Comparison of ENCODE assay signal across 11 cellular contexts in genomic region chrX:83916525-83916924, GRCh38. TPM values are rescaled to one million over a fixed set of nuclear protein-coding genes. Genes with fewer than 3 reads are reported as not detected.
A peak's percentile ranks its signal among the peaks of the same experiment; 100 is the strongest.
DNase-seq lines count a peak whose midpoint lies in the region; ATAC-seq and TF ChIP-seq lines count a peak whose summit lies in the region.
"Had no signal": no experiment of that assay in that cellular context is flagged by ENCODE, and none has a peak within 500 bp of the region (broad histone marks: within the 10 kb centered on the region; RNA-seq: fewer than 3 reads in every experiment).

No MANE protein-coding gene starts in this region.

- H3K4me3 ChIP-seq in HCT116 (replicated peaks in 1 of 2; ENCODE audit: low read depth in 1 of 2, low read length in 2 of 2) (no peak overlapping the region), SK-N-SH (ENCODE audit: low read depth in 2 of 2, low read length in 1 of 2) (no peak overlapping the region; a peak in 1 of 4 replicates), kidney epithelial cell (ENCODE audit: low read depth, low read length) (no peak overlapping the region), coronary artery (no peak overlapping the region)
- H3K4me3 ChIP-seq: psoas muscle, upper lobe of left lung had no signal

- H4K20me1 ChIP-seq in HCT116 (ENCODE audit: insufficient read depth) (no peaks in the 10 kb centered on the region), SK-N-SH (ENCODE audit: insufficient read depth) (no peaks in the 10 kb centered on the region)

- TF ChIP-seq CTCF in HCT116 (IDR thresholded peaks at IDR 0.05 in 2 of 3, conservative IDR thresholded peaks at IDR 0.05 in 1 of 3; ENCODE audit: borderline replicate concordance in 1 of 3, insufficient read depth in 1 of 3, low read depth in 2 of 3, low read length in 2 of 3) (peak in 2 of 3 experiments; percentile 31 to 36; a peak in 4 of 6 replicates), SK-N-SH (IDR thresholded peaks at IDR 0.05) (peak; percentile 76), kidney epithelial cell (IDR thresholded peaks at IDR 0.05; ENCODE audit: insufficient read depth, low read length, poor library complexity, severe bottlenecking) (peak; percentile 44), coronary artery (IDR thresholded peaks at IDR 0.05) (no peak)

- H3K9me3 ChIP-seq in HCT116 (ENCODE audit: control insufficient read depth in 1 of 2, insufficient read depth in 1 of 2, low read depth in 1 of 2, low read length in 2 of 2): no peaks in the 10 kb centered on the region
- H3K9me3 ChIP-seq in SK-N-SH: no peaks in the 10 kb centered on the region
- H3K9me3 ChIP-seq: psoas muscle, upper lobe of left lung had no signal

- no peak for TF ChIP-seq EP300 in SK-N-SH (IDR thresholded peaks at IDR 0.05; ENCODE audit: borderline replicate concordance in 1 of 2, low read depth in 1 of 2, low read length in 1 of 2)

- BruUV-seq in HCT116 (replicated peaks; lab: Mats Ljungman, UMichigan): no TSS peak

- RAD21 ChIA-PET in HCT116 (lab: Charles Lee; ENCODE audit: low non-redundant PET in 1 of 2, low total read pairs in 2 of 2, uncharacterized antibody in 2 of 2, unreplicated experiment in 2 of 2): no interaction called here

- no peak for TF ChIP-seq POLR2A in HCT116 (IDR thresholded peaks at IDR 0.05; ENCODE audit: borderline replicate concordance, extremely low read depth, insufficient read depth, insufficient read length)

- H3K36me3 Mint-ChIP-seq in immature natural killer cell: no peaks in the 10 kb centered on the region

- H3K4me1 ChIP-seq in HCT116 (ENCODE audit: control insufficient read depth in 1 of 2, insufficient read depth in 2 of 2, low read length in 2 of 2) (no peaks in the 10 kb centered on the region), SK-N-SH (ENCODE audit: control insufficient read depth in 1 of 2, insufficient read depth in 2 of 2, low read depth in 1 of 2, low read length in 1 of 2) (no peaks in the 10 kb centered on the region)
- H3K4me1 ChIP-seq: psoas muscle, upper lobe of left lung had no signal

- H3K79me2 ChIP-seq in HCT116 (ENCODE audit: insufficient read depth, low read length): no peaks in the 10 kb centered on the region
- no peaks in the 10 kb centered on the region for H3K79me2 ChIP-seq in SK-N-SH (ENCODE audit: insufficient read depth)

- POLR2A ChIA-PET in HCT116 (lab: Charles Lee) (no interaction called here), SK-N-SH (lab: Yijun Ruan, JAX) (no interaction called here)

- no peaks in the 10 kb centered on the region for H3K9me2 ChIP-seq in HCT116 (ENCODE audit: insufficient read depth)
- no peaks in the 10 kb centered on the region for H3K9me2 ChIP-seq in SK-N-SH

- TF ChIP-seq RAD21 in HCT116 (IDR thresholded peaks at IDR 0.05; ENCODE audit: low read depth): no peak
- peak; percentile 62 for TF ChIP-seq RAD21 in SK-N-SH (IDR thresholded peaks at IDR 0.05; ENCODE audit: low read length)

- no peak overlapping the region for H3K27ac Mint-ChIP-seq in immature natural killer cell

- H2AFZ ChIP-seq in HCT116 (ENCODE audit: low read depth, low read length, poor library complexity, severe bottlenecking) (no peak overlapping the region), SK-N-SH (ENCODE audit: low read depth) (no peak overlapping the region)

- H3K4me2 ChIP-seq in HCT116 (ENCODE audit: low read length): no peak overlapping the region
- no peak overlapping the region for H3K4me2 ChIP-seq in SK-N-SH

- H3F3A ChIP-seq in SK-N-SH (replicated peaks; ENCODE audit: insufficient read depth): no peaks in the 10 kb centered on the region

- H3K27me3 ChIP-seq in HCT116 (ENCODE audit: insufficient read depth, low read length) (no peaks in the 10 kb centered on the region), SK-N-SH (ENCODE audit: insufficient read depth) (no peaks in the 10 kb centered on the region), kidney epithelial cell (ENCODE audit: control insufficient read depth, insufficient read depth, low read length) (no peaks in the 10 kb centered on the region)
- H3K27me3 ChIP-seq: upper lobe of left lung had no signal

- no peak overlapping the region for H3K4me3 Mint-ChIP-seq in immature natural killer cell

- DNase-seq in EH (ENCODE audit: low read depth): peak; percentile 5
- DNase-seq in HCT116 (ENCODE audit: low read depth, low spot score): no peak
- DNase-seq in SK-N-SH: peak; percentile 22
- no peak for DNase-seq in kidney epithelial cell (ENCODE audit: low read depth)
- DNase-seq in coronary artery (ENCODE audit: low spot score): no peak
- no peak for DNase-seq in left ventricle myocardium superior
- no peak for DNase-seq in activated effector memory CD4-positive, alpha-beta T cell treated with anti-CD3 and anti-CD28 coated beads, Interleukin-2, amount 50 U/mL, for 16 hours
- no peak for DNase-seq in immature natural killer cell
- DNase-seq: effector CD8-positive, alpha-beta T cell; psoas muscle; upper lobe of left lung had no signal

- H3K9ac ChIP-seq in HCT116 (ENCODE audit: low read length) (no peak overlapping the region), SK-N-SH (no peak overlapping the region)

- H3K36me3 ChIP-seq in HCT116 (ENCODE audit: control insufficient read depth in 1 of 2, insufficient read depth in 2 of 2, low read length in 2 of 2) (no peaks in the 10 kb centered on the region), SK-N-SH (replicated peaks in 1 of 2; ENCODE audit: control insufficient read depth in 1 of 2, insufficient read depth in 2 of 2, low read length in 1 of 2) (no peaks in the 10 kb centered on the region), kidney epithelial cell (ENCODE audit: control insufficient read depth, insufficient read depth, low read length) (no peaks in the 10 kb centered on the region)
- H3K36me3 ChIP-seq: upper lobe of left lung had no signal

- peaks cover 0 to 4% (median 2%) of the 10 kb centered on the region in 3 donors for H3K27me3 Mint-ChIP-seq in immature natural killer cell (ENCODE audit: low read depth in 3 of 3)

- no peak overlapping the region for H3K27ac ChIP-seq in HCT116 (ENCODE audit: low read depth, low read length)
- H3K27ac ChIP-seq in SK-N-SH (ENCODE audit: low read depth in 2 of 2, low read length in 1 of 2): no peak overlapping the region
- no peak overlapping the region for H3K27ac ChIP-seq in coronary artery
- H3K27ac ChIP-seq: psoas muscle, upper lobe of left lung had no signal

- CTCF ChIA-PET in HCT116 (lab: Charles Lee) (no interaction called here), SK-N-SH (lab: Yijun Ruan, JAX) (interaction anchor here (0.6 to 1.8 kb wide), 13 partner anchors 11 to 1136 kb away, joined by 3 to 11 read pairs (median 4); no protein-coding TSS in a partner anchor)

- ATAC-seq in HCT116 (no peak), left ventricle myocardium superior (no peak)
- ATAC-seq: psoas muscle had no signal

- WGBS in SK-N-SH (ENCODE audit: low lambda C conversion rate): 23% methylated on average over 2 of the region's 2 CpGs

- peaks cover 0 to 4% (median under 1%) of the 10 kb centered on the region in 6 donors for H3K9me3 Mint-ChIP-seq in immature natural killer cell

- H3K4me1 Mint-ChIP-seq in immature natural killer cell: no peaks in the 10 kb centered on the region

- intact Hi-C loops in HCT116 (cut with micrococcal nuclease) (no loop called here), left ventricle myocardium superior (cut with micrococcal nuclease) (no loop called here)

TF ChIP-seq in HCT116, 20 proteins besides CTCF, POLR2A, EP300 and RAD21 (continues in another document):
- TF ChIP-seq ZNF274 (IDR thresholded peaks at IDR 0.05; ENCODE audit: low read depth, low read length) (no peak), FOSL1 (IDR thresholded peaks at IDR 0.05; ENCODE audit: low read depth) (no peak), CEBPB (IDR thresholded peaks at IDR 0.05; ENCODE audit: low read depth) (no peak), ZFX (IDR thresholded peaks at IDR 0.05) (no peak)

TF ChIP-seq in SK-N-SH, 30 proteins besides CTCF, POLR2A, EP300 and RAD21:
- TF ChIP-seq GATA2 (CRISPR knock-in tag; IDR thresholded peaks at IDR 0.05): no peak
- TF ChIP-seq FOXJ3 (CRISPR knock-in tag; IDR thresholded peaks at IDR 0.05): no peak
- TF ChIP-seq, protein P1, sequence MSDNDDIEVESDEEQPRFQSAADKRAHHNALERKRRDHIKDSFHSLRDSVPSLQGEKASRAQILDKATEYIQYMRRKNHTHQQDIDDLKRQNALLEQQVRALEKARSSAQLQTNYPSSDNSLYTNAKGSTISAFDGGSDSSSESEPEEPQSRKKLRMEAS (IDR thresholded peaks at IDR 0.05; ENCODE audit: low read depth): no peak
- TF ChIP-seq SMC3 (IDR thresholded peaks at IDR 0.05; ENCODE audit: low read depth, low read length): peak; percentile 48
- TF ChIP-seq, protein P2, sequence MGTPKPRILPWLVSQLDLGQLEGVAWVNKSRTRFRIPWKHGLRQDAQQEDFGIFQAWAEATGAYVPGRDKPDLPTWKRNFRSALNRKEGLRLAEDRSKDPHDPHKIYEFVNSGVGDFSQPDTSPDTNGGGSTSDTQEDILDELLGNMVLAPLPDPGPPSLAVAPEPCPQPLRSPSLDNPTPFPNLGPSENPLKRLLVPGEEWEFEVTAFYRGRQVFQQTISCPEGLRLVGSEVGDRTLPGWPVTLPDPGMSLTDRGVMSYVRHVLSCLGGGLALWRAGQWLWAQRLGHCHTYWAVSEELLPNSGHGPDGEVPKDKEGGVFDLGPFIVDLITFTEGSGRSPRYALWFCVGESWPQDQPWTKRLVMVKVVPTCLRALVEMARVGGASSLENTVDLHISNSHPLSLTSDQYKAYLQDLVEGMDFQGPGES (IDR thresholded peaks at IDR 0.05; ENCODE audit: low read depth, low read length): no peak
- no peak for TF ChIP-seq ZBTB33 (IDR thresholded peaks at IDR 0.05; ENCODE audit: borderline replicate concordance, low read depth)

RNA-seq across cellular contexts. Expression of gene CYLC1, which starts 55.6 kb away (rescaled TPM):
- total RNA-seq in HCT116 (2021; ENCODE audit: unreplicated experiment): not detected
- polyA plus RNA-seq in HCT116 (2012): not detected in 2 replicates
- not detected in 2 replicates for polyA plus RNA-seq in SK-N-SH (2012; rRNA removed)
- not detected in 2 replicates for polyA plus RNA-seq in SK-N-SH (2012; cell fraction: cytosol; rRNA removed)
- polyA plus RNA-seq in SK-N-SH (2012; cell fraction: nucleus; rRNA removed): not detected in 2 replicates
- not detected in 2 replicates for total RNA-seq in kidney epithelial cell
- total RNA-seq in left ventricle myocardium superior: not detected
- not detected for polyA plus RNA-seq in immature natural killer cell
- total RNA-seq: psoas muscle, upper lobe of left lung had no signal
- polyA plus RNA-seq: psoas muscle had no signal

Comparison
In these comparisons a context has a peak if more than half of its experiments do, and no peak if none do; other contexts are left out.
1. DNase-seq: peak in EH (single experiment) and SK-N-SH (single experiment); none in HCT116 (single experiment), kidney epithelial cell (single experiment), coronary artery (single experiment), left ventricle myocardium superior (single experiment), activated effector memory CD4-positive, alpha-beta T cell treated with anti-CD3 and anti-CD28 coated beads, Interleukin-2, amount 50 U/mL, for 16 hours (single experiment) and immature natural killer cell (0 of 3).